ENCODE assay signal across 9 cellular contexts in the genomic region with DNA sequence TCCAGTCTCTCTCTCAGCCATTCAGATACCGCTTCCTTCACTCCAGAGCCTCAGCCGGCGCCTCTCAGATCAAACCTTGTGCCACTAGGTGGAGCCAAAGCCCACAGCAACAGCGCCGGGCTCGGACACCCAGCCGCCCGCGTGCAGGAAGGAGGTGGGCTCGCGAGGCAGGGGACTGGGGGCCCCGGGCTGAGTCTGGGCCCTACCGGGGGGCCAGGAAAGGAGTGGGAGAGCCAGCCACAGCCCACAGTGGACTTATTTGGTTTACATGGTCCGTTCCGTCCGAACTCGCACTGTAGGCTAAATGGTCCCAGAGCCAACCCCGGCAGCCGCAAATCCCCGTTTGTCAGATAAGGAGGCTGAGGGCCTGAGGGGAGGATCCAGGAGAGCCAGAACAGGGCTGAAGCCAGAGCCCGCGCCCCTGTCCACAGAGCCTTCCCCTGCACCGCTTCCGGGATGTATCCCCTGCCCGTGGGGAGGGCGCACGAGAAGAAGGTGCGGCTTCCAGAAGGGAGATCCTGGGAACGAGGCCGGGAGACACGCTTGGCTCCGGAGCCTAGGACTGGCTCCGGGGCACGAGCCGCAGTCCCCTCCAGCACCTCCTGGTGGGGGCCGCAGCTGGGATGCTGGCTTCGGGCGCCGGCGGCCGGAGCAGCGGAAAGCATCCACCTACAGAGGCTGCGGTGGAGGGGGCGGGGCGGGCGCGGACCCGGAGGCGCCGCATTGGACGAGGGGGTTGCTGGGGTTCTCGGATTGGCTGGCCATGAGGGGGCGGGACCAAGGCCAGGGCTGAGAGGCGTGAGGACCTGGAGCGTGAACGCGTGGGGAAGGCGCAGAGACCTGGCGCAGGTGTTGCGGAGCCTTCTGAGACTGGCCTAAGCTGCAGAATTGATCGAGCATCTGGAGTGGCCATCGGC. TPM values are rescaled to one million over a fixed set of nuclear protein-coding genes. Genes with fewer than 3 reads are reported as not detected.
DNase-seq lines count a peak whose midpoint lies in the region; ATAC-seq and TF ChIP-seq lines count a peak whose summit lies in the region.
"Had no signal": no experiment of that assay in that cellular context is flagged by ENCODE, and none has a peak within 500 bp of the region (broad histone marks: within the 10 kb centered on the region; RNA-seq: fewer than 3 reads in every experiment).

No MANE protein-coding gene starts in this region.

- CTCF ChIA-PET in activated CD8-positive, alpha-beta memory T cell treated with anti-CD3 and anti-CD28 coated beads, Interleukin-2, amount 10 ng/mL, durations not matched to agents 7 days and 5 days (lab: Charles Lee), result interaction anchor here (0.6 to 18.5 kb wide), 32 partner anchors 10 to 437 kb away, joined by 3 to 668 read pairs (median 5); a partner anchor contains a TSS

- in situ Hi-C loops in Caki2 (cut with HindIII; ENCODE audit: low pct_unique_long_range_greater_than_20kb, low sequenced_read_pairs), result loop anchor here (25.0 kb wide), 1 partner anchor 388 kb away; no protein-coding TSS in a partner anchor

- peaks cover 22% of the 10 kb centered on the region for H3K4me1 Mint-ChIP-seq in activated CD8-positive, alpha-beta memory T cell treated with anti-CD3 and anti-CD28 coated beads, Interleukin-2, amount 10 ng/mL, durations not matched to agents 7 days and 5 days
- peaks cover 24% of the 10 kb centered on the region for H3K4me1 Mint-ChIP-seq in endothelial cell (ENCODE audit: unreplicated experiment)

- H3K9ac ChIP-seq in HUES6 (ENCODE audit: low read length), result peak overlapping the region; percentile 55

- H3K9me3 Mint-ChIP-seq in activated CD8-positive, alpha-beta memory T cell treated with anti-CD3 and anti-CD28 coated beads, Interleukin-2, amount 10 ng/mL, durations not matched to agents 7 days and 5 days (ENCODE audit: low read depth), result no peaks in the 10 kb centered on the region
- no peaks in the 10 kb centered on the region for H3K9me3 Mint-ChIP-seq in endothelial cell (ENCODE audit: unreplicated experiment)

- peak overlapping the region; percentile 73 for H3K4me3 Mint-ChIP-seq in activated CD8-positive, alpha-beta memory T cell treated with anti-CD3 and anti-CD28 coated beads, Interleukin-2, amount 10 ng/mL, durations not matched to agents 7 days and 5 days
- H3K4me3 Mint-ChIP-seq in endothelial cell (ENCODE audit: unreplicated experiment), result peak overlapping the region; percentile 77

- no peaks in the 10 kb centered on the region for H3K27me3 ChIP-seq in HUES6 (ENCODE audit: control insufficient read depth, insufficient read depth, low read length)

- peak; percentile 77 for DNase-seq in Caki2 (ENCODE audit: low read depth)
- peak; percentile 80 for DNase-seq in NOMO-1 treated with DMSO at 0.1 percent for 48 hours (lab: John Stamatoyannopoulos, UW; ENCODE audit: unreplicated experiment)
- peak; percentile 97 for DNase-seq in activated CD8-positive, alpha-beta memory T cell treated with anti-CD3 and anti-CD28 coated beads, Interleukin-2, amount 10 ng/mL, durations not matched to agents 7 days and 5 days
- DNase-seq in endothelial cell (ENCODE audit: low spot score), result peak; percentile 94
- peak; percentile 89 for DNase-seq in midbrain (lab: John Stamatoyannopoulos, UW)
- peak; percentile 88 to 93 for DNase-seq in stimulated activated CD8-positive, alpha-beta memory T cell treated with anti-CD3 and anti-CD28 coated beads, Interleukin-15, amount 100 ng/mL, for 4 hours (ENCODE audit: low read depth in 2 of 2)

- ATAC-seq in GM21423 (IDR thresholded peaks at IDR 0.05; ENCODE audit: unreplicated experiment), result peak; percentile 73
- ATAC-seq in activated CD8-positive, alpha-beta memory T cell treated with anti-CD3 and anti-CD28 coated beads, Interleukin-2, amount 10 ng/mL, durations not matched to agents 7 days and 5 days, result peak; percentile 96

- peaks cover 13% of the 10 kb centered on the region for H3K4me1 ChIP-seq in HUES6 (ENCODE audit: control insufficient read depth, insufficient read depth, low read length)

- H3K27me3 Mint-ChIP-seq in activated CD8-positive, alpha-beta memory T cell treated with anti-CD3 and anti-CD28 coated beads, Interleukin-2, amount 10 ng/mL, durations not matched to agents 7 days and 5 days, result peaks cover 33% of the 10 kb centered on the region
- peaks cover 7% of the 10 kb centered on the region for H3K27me3 Mint-ChIP-seq in endothelial cell (ENCODE audit: unreplicated experiment)

- peak overlapping the region; percentile 70 for H3K4me3 ChIP-seq in HUES6 (ENCODE audit: low read depth, low read length)

- no peaks in the 10 kb centered on the region for H3K36me3 Mint-ChIP-seq in activated CD8-positive, alpha-beta memory T cell treated with anti-CD3 and anti-CD28 coated beads, Interleukin-2, amount 10 ng/mL, durations not matched to agents 7 days and 5 days
- no peaks in the 10 kb centered on the region for H3K36me3 Mint-ChIP-seq in endothelial cell (ENCODE audit: low read depth, unreplicated experiment)

- H3K27ac ChIP-seq in HUES6 (ENCODE audit: low read depth, low read length), result no peak overlapping the region

- peak; percentile 70 for TF ChIP-seq CTCF in endothelial cell (IDR thresholded peaks at IDR 0.05; ENCODE audit: unreplicated experiment)

- no peaks in the 10 kb centered on the region for H3K36me3 ChIP-seq in HUES6 (ENCODE audit: control insufficient read depth, insufficient read depth, low read length)

- H3K9me3 ChIP-seq in HUES6 (ENCODE audit: control insufficient read depth, insufficient read depth, low read depth, low read length), result no peaks in the 10 kb centered on the region

- H3K27ac Mint-ChIP-seq in activated CD8-positive, alpha-beta memory T cell treated with anti-CD3 and anti-CD28 coated beads, Interleukin-2, amount 10 ng/mL, durations not matched to agents 7 days and 5 days, result peak overlapping the region; percentile 75
- H3K27ac Mint-ChIP-seq in endothelial cell (ENCODE audit: unreplicated experiment), result no peak overlapping the region

RNA-seq across cellular contexts. Expression of a gene that starts 6.5 kb away (rescaled TPM):
- not detected in 2 replicates for total RNA-seq in Caki2 (2014; rRNA removed; shearing (Covaris generic); ENCODE audit: low replicate concordance)
- total RNA-seq in activated CD8-positive, alpha-beta memory T cell treated with anti-CD3 and anti-CD28 coated beads, Interleukin-2, amount 10 ng/mL, durations not matched to agents 7 days and 5 days, result under 1 TPM in 1 of 2 experiments, not detected in 1; 0.55 TPM
- total RNA-seq in endothelial cell (ENCODE audit: unreplicated experiment), result 0.82 TPM
- total RNA-seq: temporal lobe had no signal

RNA-seq across cellular contexts. Expression of a gene that starts 59.8 kb away (rescaled TPM):
- 0.96 and 3.8 TPM in 2 replicates for total RNA-seq in Caki2 (2014; rRNA removed; shearing (Covaris generic); ENCODE audit: low replicate concordance)
- total RNA-seq in activated CD8-positive, alpha-beta memory T cell treated with anti-CD3 and anti-CD28 coated beads, Interleukin-2, amount 10 ng/mL, durations not matched to agents 7 days and 5 days, result 10 to 100 TPM; 26.4 to 32.9 TPM
- 41.4 TPM for total RNA-seq in endothelial cell (ENCODE audit: unreplicated experiment)
